In the genomic region with DNA sequence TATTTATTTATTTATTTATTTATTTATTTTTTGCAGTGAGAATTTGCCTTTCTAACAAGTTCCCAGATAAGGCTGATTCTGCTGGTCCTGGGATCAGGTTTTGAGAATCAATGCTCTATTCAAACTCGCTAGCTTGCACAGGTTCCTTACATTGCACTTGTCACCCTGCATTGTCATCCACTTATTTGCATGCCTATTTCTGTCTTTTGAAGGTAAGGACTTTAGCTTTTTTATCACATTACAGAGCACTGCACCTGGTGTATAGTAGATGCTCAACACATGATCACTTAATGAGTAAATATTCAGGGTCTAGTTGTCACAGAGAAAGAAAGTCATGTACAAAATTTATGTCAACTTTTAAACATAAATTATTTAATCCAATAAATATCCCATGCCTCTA, we compare ENCODE assay signal across 21 cellular contexts.
DNase-seq lines count a peak whose midpoint lies in the region; ATAC-seq and TF ChIP-seq lines count a peak whose summit lies in the region.
"Had no signal": no experiment of that assay in that cellular context is flagged by ENCODE, and none has a peak within 500 bp of the region (broad histone marks: within the 10 kb centered on the region; RNA-seq: fewer than 3 reads in every experiment).

No MANE protein-coding gene starts in this region.

- peaks cover 47 to 70% (median 60%) of the 10 kb centered on the region in 3 donors for H3K4me1 Mint-ChIP-seq in naive B cell

- H3K36me3 ChIP-seq in Karpas-422 (ENCODE audit: insufficient read depth, low read length) (no peaks in the 10 kb centered on the region), breast epithelium (no peaks in the 10 kb centered on the region)
- H3K36me3 ChIP-seq: ascending aorta, SJSA1, upper lobe of right lung had no signal

- no peak overlapping the region for H3K27ac ChIP-seq in Karpas-422 (ENCODE audit: low read length)
- no peak overlapping the region for H3K27ac ChIP-seq in breast epithelium
- H3K27ac ChIP-seq: ascending aorta, PC-9, SJSA1, upper lobe of right lung had no signal

- H4K20me1 ChIP-seq in Karpas-422 (ENCODE audit: insufficient read depth, low read depth, low read length), result no peaks in the 10 kb centered on the region

- H3K79me2 ChIP-seq in Karpas-422 (ENCODE audit: low read length), result no peaks in the 10 kb centered on the region

- H3K4me1 ChIP-seq in Karpas-422 (ENCODE audit: low read length), result peaks cover 34% of the 10 kb centered on the region
- no peaks in the 10 kb centered on the region for H3K4me1 ChIP-seq in breast epithelium
- H3K4me1 ChIP-seq: ascending aorta, SJSA1 had no signal

- H3K27me3 ChIP-seq in Karpas-422 (ENCODE audit: low read length) (0 out of 2 replicates have a peak, but pooled peaks cover 2% of the 10 kb centered on the region), breast epithelium (no peaks in the 10 kb centered on the region)
- H3K27me3 ChIP-seq: ascending aorta, SJSA1, upper lobe of right lung had no signal

- H3K4me3 Mint-ChIP-seq in naive B cell, result peak overlapping the region in 5 of 8 donors; percentile 49 to 75 (median 69)

- no peak overlapping the region for H3K4me2 ChIP-seq in Karpas-422 (ENCODE audit: low read depth, low read length, poor library complexity, severe bottlenecking)
- H3K4me2 ChIP-seq: PC-9 had no signal

- H3K9me3 ChIP-seq in Karpas-422 (ENCODE audit: low read length) (no peaks in the 10 kb centered on the region; the same call in 1 of the 2 replicates), breast epithelium (no peaks in the 10 kb centered on the region)
- H3K9me3 ChIP-seq: ascending aorta, SJSA1, upper lobe of right lung had no signal

- DNase-seq in NCI-H1436 (lab: John Stamatoyannopoulos, UW) (peak; percentile 4), NCI-H1436 treated with DMSO at 0.1 percent for 48 hours (lab: John Stamatoyannopoulos, UW) (no peak), Karpas-422 (peak; percentile 44), naive B cell (no peak), breast epithelium (ENCODE audit: low spot score in 2 of 2) (no peak)
- DNase-seq: 8988T; activated gamma-delta T cell; C1 segment of cervical spinal cord; DMS79; hypothalamus; mesenchymal stem cell; NCI-H1694; PC-9; stimulated activated naive CD8-positive, alpha-beta T cell treated with anti-CD3 and anti-CD28 coated beads, Interleukin-15, Interleukin-2, amounts not matched to agents 100 U/mL and 50 U/mL, for 24 hours; upper lobe of right lung had no signal

- no peaks in the 10 kb centered on the region for H3K9me2 ChIP-seq in Karpas-422 (replicated peaks; ENCODE audit: insufficient read depth, low read length)

- no peaks in the 10 kb centered on the region for H3K27me3 Mint-ChIP-seq in naive B cell

- no peak for TF ChIP-seq CTCF in breast epithelium (IDR thresholded peaks at IDR 0.05)

- no peak overlapping the region for H3K4me3 ChIP-seq in Karpas-422 (ENCODE audit: low read length)
- H3K4me3 ChIP-seq in breast epithelium, result no peak overlapping the region
- H3K4me3 ChIP-seq: ascending aorta, PC-9, SJSA1, upper lobe of right lung had no signal

- no peak overlapping the region for H2AFZ ChIP-seq in Karpas-422 (ENCODE audit: low read length)
- H2AFZ ChIP-seq: PC-9 had no signal

- no peak for TF ChIP-seq POLR2A in breast epithelium (IDR thresholded peaks at IDR 0.05)

- peak overlapping the region; percentile 76 to 95 (median 86) for H3K27ac Mint-ChIP-seq in naive B cell

- ATAC-seq in GM18517 (IDR thresholded peaks at IDR 0.05; ENCODE audit: unreplicated experiment), result peak; percentile 41
- no peak for ATAC-seq in naive B cell (ENCODE audit: low read depth in 2 of 2)
- ATAC-seq in GM21723 (IDR thresholded peaks at IDR 0.05; ENCODE audit: unreplicated experiment), result no peak
- ATAC-seq in HG03139 (IDR thresholded peaks at IDR 0.05; ENCODE audit: unreplicated experiment), result no peak
- ATAC-seq: activated CD4-positive, CD25-positive, alpha-beta regulatory T cell treated with anti-CD3 and anti-CD28 coated beads, Interleukin-2, amount 50 U/mL, for 24 hours; stimulated activated naive CD8-positive, alpha-beta T cell treated with anti-CD3 and anti-CD28 coated beads, Interleukin-15, Interleukin-2, amounts not matched to agents 100 U/mL and 50 U/mL, for 24 hours; upper lobe of right lung had no signal

- peaks cover 0 to 5% (median 0%) of the 10 kb centered on the region in 7 donors for H3K9me3 Mint-ChIP-seq in naive B cell

- peaks cover 0 to 8% of the 10 kb centered on the region in 2 donors for H3K36me3 Mint-ChIP-seq in naive B cell

- intact Hi-C loops in breast epithelium (cut with DNase I; ENCODE audit: low total_unique reads), result no loop called here

- no peak overlapping the region for H3K9ac ChIP-seq in Karpas-422 (ENCODE audit: low read length)

Comparison
In these comparisons a context has a peak if more than half of its experiments do, and no peak if none do; other contexts are left out.
1. DNase-seq: peak in NCI-H1436 (single experiment) and Karpas-422 (single experiment); none in NCI-H1436 treated with DMSO at 0.1 percent for 48 hours (single experiment), naive B cell (single experiment) and breast epithelium (0 of 2).